8 cellular contexts compared by ENCODE assay signal in genomic region chr20:63957004-63957689, GRCh38. TPM values are rescaled to one million over a fixed set of nuclear protein-coding genes. Genes with fewer than 3 reads are reported as not detected.
DNase-seq lines count a peak whose midpoint lies in the region; ATAC-seq lines count a peak whose summit lies in the region.

No MANE protein-coding gene starts in this region.

- CTCF ChIA-PET in activated CD4-positive, alpha-beta memory T cell treated with anti-CD3 and anti-CD28 coated beads for 36 hours (lab: Charles Lee) = interaction anchor here (0.7 to 1.9 kb wide), 5 partner anchors 17 to 420 kb away, joined by 3 to 12 read pairs (median 4); partner anchors contain the start of genes ARFRP1, PRPF6, PTK6 and SAMD10

- intact Hi-C loops in activated CD4-positive, alpha-beta memory T cell treated with anti-CD3 and anti-CD28 coated beads for 36 hours (cut with micrococcal nuclease) = loop anchor here (2.0 to 5.0 kb wide), 2 partner anchors 78 to 420 kb away; partner anchors contain the start of gene PTK6

- no peaks in the 10 kb centered on the region for H3K27me3 Mint-ChIP-seq in activated CD4-positive, alpha-beta memory T cell treated with anti-CD3 and anti-CD28 coated beads for 36 hours

- ATAC-seq in HG02798 (IDR thresholded peaks at IDR 0.05; ENCODE audit: poor library complexity, unreplicated experiment) = peak; percentile 30

- H3K4me1 Mint-ChIP-seq in activated CD4-positive, alpha-beta memory T cell treated with anti-CD3 and anti-CD28 coated beads for 36 hours (ENCODE audit: low read depth) = peaks cover 35% of the 10 kb centered on the region

- no peaks in the 10 kb centered on the region for H3K9me3 Mint-ChIP-seq in activated CD4-positive, alpha-beta memory T cell treated with anti-CD3 and anti-CD28 coated beads for 36 hours

- peak overlapping the region; percentile 89 for H3K27ac Mint-ChIP-seq in activated CD4-positive, alpha-beta memory T cell treated with anti-CD3 and anti-CD28 coated beads for 36 hours

- H3K36me3 Mint-ChIP-seq in activated CD4-positive, alpha-beta memory T cell treated with anti-CD3 and anti-CD28 coated beads for 36 hours = peaks cover 9% of the 10 kb centered on the region

- DNase-seq in DMS79 treated with DMSO at 0.1 percent for 48 hours (lab: John Stamatoyannopoulos, UW) (peak; percentile 62), NCI-H460 (ENCODE audit: extremely low read depth, low read depth) (peak; percentile 57), medulla oblongata (ENCODE audit: extremely low spot score) (peak; percentile 64), NCI-H446 treated with DMSO at 0.1 percent for 48 hours (lab: John Stamatoyannopoulos, UW) (no peak)
- DNase-seq in activated CD4-positive, alpha-beta memory T cell treated with anti-CD3 and anti-CD28 coated beads for 36 hours = peak; percentile 90
- DNase-seq in effector CD8-positive, alpha-beta T cell (lab: John Stamatoyannopoulos, UW) = peak; percentile 20
- DNase-seq in stimulated activated CD8-positive, alpha-beta memory T cell treated with anti-CD3 and anti-CD28 coated beads, Interleukin-4, amount 100 ng/mL, for 24 hours (ENCODE audit: low read depth) = peak; percentile 52

- peak overlapping the region; percentile 71 for H3K4me3 Mint-ChIP-seq in activated CD4-positive, alpha-beta memory T cell treated with anti-CD3 and anti-CD28 coated beads for 36 hours

- POLR2A ChIA-PET in activated CD4-positive, alpha-beta memory T cell treated with anti-CD3 and anti-CD28 coated beads for 36 hours (lab: Charles Lee) = interaction anchor here (0.6 kb wide), 1 partner anchor 92 kb away, joined by 3 read pairs; the partner anchor contains the start of gene TPD52L2

RNA-seq across cellular contexts. Expression of gene UCKL1, which starts 0.9 kb away (rescaled TPM):
- total RNA-seq in NCI-H460 (2014; rRNA removed; shearing (Covaris generic)) = 17.9 and 18.5 TPM in 2 replicates
- polyA plus RNA-seq in NCI-H460 (2014; cell fraction: nucleus; rRNA removed) = 38.6 and 43.9 TPM in 2 replicates
- total RNA-seq in activated CD4-positive, alpha-beta memory T cell treated with anti-CD3 and anti-CD28 coated beads for 36 hours = 10 to 100 TPM; 26.6 to 29.6 TPM

RNA-seq across cellular contexts. Expression of gene ZNF512B, which starts 12.6 kb away (rescaled TPM):
- 6.6 and 6.9 TPM in 2 replicates for total RNA-seq in NCI-H460 (2014; rRNA removed; shearing (Covaris generic))
- 34.6 and 46.0 TPM in 2 replicates for polyA plus RNA-seq in NCI-H460 (2014; cell fraction: nucleus; rRNA removed)
- total RNA-seq in activated CD4-positive, alpha-beta memory T cell treated with anti-CD3 and anti-CD28 coated beads for 36 hours = 10 to 100 TPM; 12.5 to 13.5 TPM

RNA-seq across cellular contexts. Expression of gene SAMD10, which starts 22.3 kb away (rescaled TPM):
- total RNA-seq in NCI-H460 (2014; rRNA removed; shearing (Covaris generic)) = 2.6 and 3.6 TPM in 2 replicates
- 26.0 and 30.0 TPM in 2 replicates for polyA plus RNA-seq in NCI-H460 (2014; cell fraction: nucleus; rRNA removed)
- 10 to 100 TPM; 23.7 to 24.5 TPM for total RNA-seq in activated CD4-positive, alpha-beta memory T cell treated with anti-CD3 and anti-CD28 coated beads for 36 hours

RNA-seq across cellular contexts. Expression of gene PRPF6, which starts 23.8 kb away (rescaled TPM):
- total RNA-seq in NCI-H460 (2014; rRNA removed; shearing (Covaris generic)) = 45.1 and 47.9 TPM in 2 replicates
- 67.3 and 71.2 TPM in 2 replicates for polyA plus RNA-seq in NCI-H460 (2014; cell fraction: nucleus; rRNA removed)
- 10 to 100 TPM; 62.3 to 63.1 TPM for total RNA-seq in activated CD4-positive, alpha-beta memory T cell treated with anti-CD3 and anti-CD28 coated beads for 36 hours
